ENCODE assay signal across 9 cellular contexts in the genomic region with DNA sequence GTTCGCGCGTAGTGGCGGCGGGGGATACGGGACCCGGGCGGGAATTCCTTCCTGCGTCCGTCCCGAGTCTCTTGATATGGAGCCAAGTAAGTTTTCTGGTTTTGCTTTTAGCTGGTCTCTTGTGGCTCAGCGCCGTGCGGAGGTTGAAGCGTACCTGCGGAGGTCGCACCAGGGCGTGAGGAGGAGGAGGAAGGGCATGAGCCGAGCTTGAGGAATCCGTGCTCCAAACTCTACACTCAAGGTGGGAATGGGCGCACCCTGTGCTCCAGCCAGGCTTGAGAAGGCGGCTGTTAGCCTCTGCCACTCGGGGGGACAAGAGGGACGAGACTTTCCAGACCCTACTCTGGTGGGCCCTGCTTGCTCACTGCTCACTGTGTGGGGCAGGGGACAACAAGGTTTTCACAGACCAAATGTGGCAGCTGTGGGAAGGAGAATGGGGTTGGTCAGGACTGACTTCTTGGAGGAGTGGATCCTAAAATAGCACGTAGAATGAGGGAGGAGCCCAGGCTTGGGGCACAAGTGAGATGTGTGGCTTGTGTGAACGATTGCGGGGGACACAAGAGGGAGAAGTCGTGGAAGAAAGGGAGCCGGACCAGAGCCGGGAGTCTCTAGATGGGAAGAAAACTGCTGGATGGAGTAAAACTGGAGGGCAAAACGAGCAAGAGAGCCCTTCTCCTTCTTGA. TPM values are rescaled to one million over a fixed set of nuclear protein-coding genes. Genes with fewer than 3 reads are reported as not detected.
A peak's percentile ranks its signal among the peaks of the same experiment; 100 is the strongest.
DNase-seq lines count a peak whose midpoint lies in the region; ATAC-seq and TF ChIP-seq lines count a peak whose summit lies in the region.
"Had no signal": no experiment of that assay in that cellular context is flagged by ENCODE, and none has a peak within 500 bp of the region (broad histone marks: within the 10 kb centered on the region; RNA-seq: fewer than 3 reads in every experiment).

No MANE protein-coding gene starts in this region.

- peak overlapping the region; percentile 83 for H3K4me3 ChIP-seq in PC-3 (ENCODE audit: low read length)
- peak overlapping the region; percentile 96 for H3K4me3 ChIP-seq in parathyroid adenoma (ENCODE audit: low read depth, low read length)

- intact Hi-C loops in PC-3 (cut with micrococcal nuclease): no loop called here

- H3K4me1 ChIP-seq in PC-3 (ENCODE audit: insufficient read depth, low read length): peaks cover 28% of the 10 kb centered on the region
- H3K4me1 ChIP-seq in parathyroid adenoma: peaks cover 11% of the 10 kb centered on the region

- CTCF ChIA-PET in PC-3 (lab: Charles Lee): interaction anchor here (0.8 to 2.3 kb wide), 4 partner anchors 11 to 45 kb away, joined by 3 to 22 read pairs (median 4); no protein-coding TSS in a partner anchor

- DNase-seq in PC-3 (no peak), epithelial cell of prostate (ENCODE audit: low read depth, low spot score) (no peak), cerebellum (ENCODE audit: low spot score) (no peak), occipital lobe (lab: John Stamatoyannopoulos, UW) (no peak), GDM1 (lab: John Stamatoyannopoulos, UW) (no peak)

- peaks cover 17% of the 10 kb centered on the region; the same call in 1 of the 2 replicates for H3K36me3 ChIP-seq in PC-3 (ENCODE audit: low read depth, low read length)
- H3K36me3 ChIP-seq in parathyroid adenoma (ENCODE audit: control insufficient read depth, insufficient read depth, low read length): no peaks in the 10 kb centered on the region

- TF ChIP-seq CTCF in PC-3 (conservative IDR thresholded peaks at IDR 0.05; ENCODE audit: low read depth, low read length) (no peak), parathyroid adenoma (IDR thresholded peaks at IDR 0.05) (no peak)

- peaks cover 56% of the 10 kb centered on the region for H3K79me2 ChIP-seq in PC-3 (ENCODE audit: low read length)
- peaks cover 28% of the 10 kb centered on the region for H3K79me2 ChIP-seq in parathyroid adenoma

- peak overlapping the region; percentile 66 for H3K27ac ChIP-seq in PC-3 (ENCODE audit: low read length)
- H3K27ac ChIP-seq in epithelial cell of prostate: peak overlapping the region; percentile 59
- peak overlapping the region; percentile 95 for H3K27ac ChIP-seq in parathyroid adenoma

- TSS peak; percentile 77 for BruUV-seq in PC-3 (replicated peaks; lab: Mats Ljungman, UMichigan)

- H3F3A ChIP-seq in PC-3 (ENCODE audit: low read length, unreplicated experiment): no peaks in the 10 kb centered on the region

- H3K9me3 ChIP-seq in PC-3 (ENCODE audit: low read length) (no peaks in the 10 kb centered on the region), parathyroid adenoma (ENCODE audit: control insufficient read depth, low read length) (no peaks in the 10 kb centered on the region)

- H3K9ac ChIP-seq in PC-3 (ENCODE audit: low read length) (peak overlapping the region; percentile 90), parathyroid adenoma (peak overlapping the region; percentile 68)

- ATAC-seq in GM21360 (IDR thresholded peaks at IDR 0.05; ENCODE audit: unreplicated experiment) (peak; percentile 6), PC-3 (no peak), HG02973 (IDR thresholded peaks at IDR 0.05; ENCODE audit: unreplicated experiment) (no peak)

- POLR2A ChIA-PET in PC-3 (lab: Charles Lee; ENCODE audit: unreplicated experiment): interaction anchor here (0.7 kb wide), 1 partner anchor 76 kb away, joined by 3 read pairs; no protein-coding TSS in a partner anchor

- H3K9me2 ChIP-seq in PC-3 (replicated peaks; ENCODE audit: low read length): no peaks in the 10 kb centered on the region

- H2AFZ ChIP-seq in PC-3 (ENCODE audit: low read length): peak overlapping the region; percentile 83
- H2AFZ ChIP-seq in parathyroid adenoma: peak overlapping the region; percentile 96

- peak overlapping the region; percentile 88 for H3K4me2 ChIP-seq in PC-3 (ENCODE audit: low read length)
- peak overlapping the region; percentile 76 for H3K4me2 ChIP-seq in parathyroid adenoma (ENCODE audit: low read length)

- H3K27me3 ChIP-seq in PC-3 (ENCODE audit: low read length): no peaks in the 10 kb centered on the region
- H3K27me3 ChIP-seq in parathyroid adenoma (ENCODE audit: control insufficient read depth, insufficient read depth, low read length): no peaks in the 10 kb centered on the region

- H4K20me1 ChIP-seq in PC-3 (ENCODE audit: low read length): peaks cover 29% of the 10 kb centered on the region

RNA-seq across cellular contexts. Expression of a gene that starts 0.6 kb away (rescaled TPM):
- total RNA-seq in PC-3 (2014; rRNA removed): 110 and 167 TPM in 2 replicates
- total RNA-seq in cerebellum: 12.8 TPM
- total RNA-seq in occipital lobe: 19.5 TPM

RNA-seq across cellular contexts. Expression of a gene that starts 9.1 kb away (rescaled TPM):
- total RNA-seq in PC-3 (2014; rRNA removed) (not detected in 2 replicates), cerebellum (0.18 TPM), occipital lobe (not detected)
- total RNA-seq: activated CD8-positive, alpha-beta memory T cell treated with anti-CD3 and anti-CD28 coated beads for 36 hours had no signal

RNA-seq across cellular contexts. Expression of a gene that starts 19.1 kb away (rescaled TPM):
- total RNA-seq in PC-3 (2014; rRNA removed) (90.7 and 110 TPM in 2 replicates), cerebellum (2.4 TPM), occipital lobe (5.8 TPM)

Comparison
In these comparisons a context has a peak if more than half of its experiments do, and no peak if none do; other contexts are left out.
1. RNA of a gene that starts 19.1 kb away (total RNA-seq): 90.7 to 110 TPM in PC-3; 5.8 TPM in occipital lobe (single experiment) and 2.4 TPM in cerebellum (single experiment); every median in the first group is over 10 times any median in the second.
2. Peak in every context shown above with its lines, with median percentiles within 50 percentile points of each other: H3K27ac ChIP-seq.